Comparison of ENCODE assay signal across 18 cellular contexts in the genomic region with DNA sequence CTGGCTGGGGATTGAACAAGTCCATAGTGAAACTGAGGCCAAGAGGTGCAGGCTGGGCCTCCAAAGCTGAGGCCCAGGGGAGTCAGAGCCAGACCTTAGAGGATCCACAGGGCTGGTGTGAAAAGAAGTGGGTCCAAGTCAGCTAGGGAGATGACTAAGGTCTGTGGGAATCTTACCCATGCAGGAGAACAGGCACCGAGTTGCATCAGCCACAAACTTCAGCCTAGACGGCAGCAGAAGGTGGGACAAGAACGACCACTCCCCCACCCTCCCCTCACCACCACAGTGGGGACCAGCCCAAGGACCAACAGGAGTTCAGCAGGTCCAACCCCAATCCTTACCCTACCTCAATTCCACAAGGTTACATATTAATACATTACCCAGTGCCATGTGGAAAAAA.
"Had no signal": no experiment of that assay in that cellular context is flagged by ENCODE, and none has a peak within 500 bp of the region (broad histone marks: within the 10 kb centered on the region; RNA-seq: fewer than 3 reads in every experiment).

No MANE protein-coding gene starts in this region.

- H3K27ac ChIP-seq: heart left ventricle, left ventricle myocardium inferior, ovary, right atrium auricular region, right lobe of liver, suprapubic skin, thoracic aorta, tibial artery, vagina had no signal

- ATAC-seq: heart left ventricle; naive thymus-derived CD8-positive, alpha-beta T cell; right lobe of liver; stimulated activated naive B cell treated with anti-CD40 and anti-IgM and Interleukin-4, amounts not matched to agents 10 μg/mL and 1 μg/mL and 100 μg/mL, for 72 hours had no signal

- FAIRE-seq: islet of Langerhans had no signal

- DNase-seq: heart left ventricle; hypothalamus; immature natural killer cell; left ventricle myocardium inferior; naive thymus-derived CD8-positive, alpha-beta T cell; ovary; right lobe of liver; stimulated activated CD4-positive, alpha-beta T cell treated with anti-CD3 and anti-CD28 coated beads, Interleukin-1b, Interleukin-23, amount 100 ng/mL, for 48 hours; stimulated activated CD4-positive, alpha-beta T cell treated with anti-CD3 and anti-CD28 coated beads, Interleukin-2, amount 100 ng/mL, for 48 hours; stimulated activated naive B cell treated with anti-CD40 and anti-IgM and Interleukin-4, amounts not matched to agents 10 μg/mL and 1 μg/mL and 100 μg/mL, for 72 hours; tibial artery had no signal

- H3K9me3 ChIP-seq: heart left ventricle, left ventricle myocardium inferior, ovary, right atrium auricular region, right lobe of liver, suprapubic skin, thoracic aorta, tibial artery, vagina had no signal

- H3K4me2 ChIP-seq: smooth muscle cell had no signal

- H3K4me3 ChIP-seq: heart left ventricle, left ventricle myocardium inferior, lung, ovary, right atrium auricular region, right lobe of liver, smooth muscle cell, suprapubic skin, thoracic aorta, tibial artery, vagina had no signal

- H3K4me1 ChIP-seq: heart left ventricle, left ventricle myocardium inferior, right atrium auricular region, right lobe of liver, suprapubic skin, tibial artery, vagina had no signal

- H3K36me3 ChIP-seq: heart left ventricle, left ventricle myocardium inferior, ovary, right atrium auricular region, right lobe of liver, suprapubic skin, thoracic aorta, tibial artery, vagina had no signal

- H3K27me3 ChIP-seq: heart left ventricle, ovary, right atrium auricular region, right lobe of liver, suprapubic skin, tibial artery, vagina had no signal
